ENCODE assay signal across 8 cellular contexts in the genomic region with DNA sequence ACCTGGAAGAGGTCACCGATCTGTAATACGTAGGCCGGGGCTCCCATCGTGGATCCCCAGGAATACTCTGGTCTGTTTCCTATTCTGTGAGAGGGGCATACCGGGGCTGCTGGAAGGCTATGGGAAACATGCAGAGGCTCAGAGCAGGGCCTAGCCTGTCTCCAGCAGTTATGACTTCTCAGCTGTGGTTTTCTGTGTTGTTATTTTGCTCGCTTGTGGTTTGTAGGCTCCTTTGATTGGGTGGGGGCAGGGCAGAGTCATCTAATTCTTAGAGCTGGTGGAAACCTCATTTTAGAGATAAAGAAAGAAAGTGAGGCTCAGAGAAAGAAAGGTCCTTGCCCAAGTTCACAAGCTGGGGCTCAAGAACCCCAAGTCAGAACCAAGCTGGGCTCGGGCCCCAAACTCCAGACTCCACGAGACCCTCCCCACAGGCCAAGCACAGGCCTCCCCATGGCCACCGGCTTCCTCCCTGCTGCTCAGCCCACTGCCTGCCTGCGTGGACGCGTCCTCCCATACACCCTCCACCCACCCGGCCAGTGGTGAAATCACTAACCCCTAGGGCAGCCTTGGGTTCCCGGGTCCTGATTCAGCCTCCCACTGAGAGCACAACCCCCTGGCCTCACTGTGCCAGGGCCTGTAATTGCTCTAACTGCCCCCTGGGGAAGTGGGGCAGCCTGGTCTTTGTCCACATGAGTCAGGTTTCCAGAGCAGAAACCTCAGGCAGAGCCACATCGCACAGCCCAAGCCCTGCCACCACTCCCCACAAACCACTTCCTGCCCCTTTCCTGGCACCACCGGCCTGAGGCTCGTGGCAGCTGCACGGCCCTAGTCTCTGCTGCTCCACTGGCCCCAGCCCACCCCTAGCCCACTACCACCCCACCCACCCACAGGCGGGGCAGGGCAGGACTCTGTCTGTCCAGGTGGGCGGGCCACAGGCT.
DNase-seq lines count a peak whose midpoint lies in the region; ATAC-seq lines count a peak whose summit lies in the region.

No MANE protein-coding gene starts in this region.

- peaks cover 86% of the 10 kb centered on the region for H3K4me1 Mint-ChIP-seq in central memory CD8-positive, alpha-beta T cell
- peaks cover 67 to 92% (median 86%) of the 10 kb centered on the region in 7 donors for H3K4me1 Mint-ChIP-seq in naive thymus-derived CD4-positive, alpha-beta T cell

- H3K27me3 ChIP-seq in naive thymus-derived CD4-positive, alpha-beta T cell (ENCODE audit: control insufficient read depth in 2 of 2, insufficient read depth in 2 of 2, low read length in 2 of 2) = no peaks in the 10 kb centered on the region

- peaks cover 50 to 55% of the 10 kb centered on the region in 2 donors for H3K4me1 ChIP-seq in naive thymus-derived CD4-positive, alpha-beta T cell (ENCODE audit: control insufficient read depth in 2 of 2, insufficient read depth in 2 of 2, low read length in 2 of 2)

- no peaks in the 10 kb centered on the region for H3K9me3 ChIP-seq in KOPT-K1 (ENCODE audit: insufficient read depth, low read length, poor library complexity, severe bottlenecking)
- H3K9me3 ChIP-seq in naive thymus-derived CD4-positive, alpha-beta T cell (ENCODE audit: control insufficient read depth in 2 of 3, low read length in 3 of 3) = no peaks in the 10 kb centered on the region

- POLR2A ChIA-PET in naive thymus-derived CD4-positive, alpha-beta T cell (lab: Charles Lee) = interaction anchor here (0.5 to 4.3 kb wide), 9 partner anchors 12 to 1040 kb away, joined by 3 to 39 read pairs (median 5); a partner anchor contains a TSS

- CTCF ChIA-PET in naive thymus-derived CD4-positive, alpha-beta T cell (lab: Charles Lee) = interaction anchor here (0.6 to 1.8 kb wide), 6 partner anchors 16 to 395 kb away, joined by 3 to 5 read pairs (median 4); a partner anchor contains a TSS

- H3K27me3 Mint-ChIP-seq in central memory CD8-positive, alpha-beta T cell = no peaks in the 10 kb centered on the region
- peaks cover 0 to 22% (median 3%) of the 10 kb centered on the region in 5 donors for H3K27me3 Mint-ChIP-seq in naive thymus-derived CD4-positive, alpha-beta T cell

- ATAC-seq in GM21528 (IDR thresholded peaks at IDR 0.05; ENCODE audit: low FRiP score, unreplicated experiment) = peak; percentile 51
- peak; percentile 86 for ATAC-seq in central memory CD8-positive, alpha-beta T cell (replicated peaks; ENCODE audit: extremely low read depth, poor library complexity, severe bottlenecking)
- peak; percentile 82 for ATAC-seq in naive thymus-derived CD4-positive, alpha-beta T cell

- H3K36me3 ChIP-seq in KOPT-K1 (ENCODE audit: insufficient read depth, low read length) = no peaks in the 10 kb centered on the region
- H3K36me3 ChIP-seq in naive thymus-derived CD4-positive, alpha-beta T cell (ENCODE audit: control insufficient read depth in 2 of 3, insufficient read depth in 3 of 3, low read length in 3 of 3) = no peaks in the 10 kb centered on the region

- peak overlapping the region; percentile 83 for H3K27ac Mint-ChIP-seq in central memory CD8-positive, alpha-beta T cell (ENCODE audit: low read depth)
- H3K27ac Mint-ChIP-seq in naive thymus-derived CD4-positive, alpha-beta T cell = peak overlapping the region; percentile 20 to 95 (median 76)

- H3K4me3 Mint-ChIP-seq in central memory CD8-positive, alpha-beta T cell = peak overlapping the region; percentile 82
- peak overlapping the region; percentile 64 to 86 (median 79) for H3K4me3 Mint-ChIP-seq in naive thymus-derived CD4-positive, alpha-beta T cell

- intact Hi-C loops in naive thymus-derived CD4-positive, alpha-beta T cell (cut with micrococcal nuclease) = loop anchor here (1.0 to 5.0 kb wide), 18 partner anchors 12 to 1024 kb away; no protein-coding TSS in a partner anchor

- peak overlapping the region; percentile 53 for H3K4me3 ChIP-seq in naive thymus-derived CD4-positive, alpha-beta T cell (ENCODE audit: low read length)

- peak overlapping the region; percentile 54 for H3K27ac ChIP-seq in KOPT-K1 (ENCODE audit: low read depth, low read length, poor library complexity, severe bottlenecking)
- peak overlapping the region; percentile 34 for H3K27ac ChIP-seq in naive thymus-derived CD4-positive, alpha-beta T cell (ENCODE audit: low read depth, low read length)

- DNase-seq in COLO668 (lab: John Stamatoyannopoulos, UW; ENCODE audit: unreplicated experiment) (peak; percentile 54), stromal cell of bone marrow (ENCODE audit: low read depth) (peak; percentile 88), NCI-H524 (lab: John Stamatoyannopoulos, UW) (no peak)
- peak; percentile 25 to 56 (median 46) for DNase-seq in activated CD4-positive, CD25-positive, alpha-beta regulatory T cell (lab: John Stamatoyannopoulos, UW)
- peak; percentile 62 to 85 for DNase-seq in central memory CD8-positive, alpha-beta T cell (ENCODE audit: low spot score in 2 of 2)
- DNase-seq in naive thymus-derived CD4-positive, alpha-beta T cell = peak; percentile 45 to 89 (median 86)

- no peaks in the 10 kb centered on the region for H3K9me3 Mint-ChIP-seq in central memory CD8-positive, alpha-beta T cell
- peaks cover 0 to 5% (median 0%) of the 10 kb centered on the region in 11 donors for H3K9me3 Mint-ChIP-seq in naive thymus-derived CD4-positive, alpha-beta T cell

- H3K36me3 Mint-ChIP-seq in central memory CD8-positive, alpha-beta T cell (ENCODE audit: insufficient read depth) = peaks cover 20% of the 10 kb centered on the region
- H3K36me3 Mint-ChIP-seq in naive thymus-derived CD4-positive, alpha-beta T cell = peaks cover 0 to 6% (median 0%) of the 10 kb centered on the region in 5 donors

Comparison
In these comparisons a context has a peak if more than half of its experiments do, and no peak if none do; other contexts are left out.
1. DNase-seq: peak in COLO668 (single experiment), activated CD4-positive, CD25-positive, alpha-beta regulatory T cell (4 of 4), central memory CD8-positive, alpha-beta T cell (2 of 2), naive thymus-derived CD4-positive, alpha-beta T cell (9 of 9) and stromal cell of bone marrow (single experiment); none in NCI-H524 (0 of 2).
2. Peak in every context shown above with its lines, with median percentiles within 50 percentile points of each other: ATAC-seq.